Comparison of ENCODE assay signal across 9 cellular contexts in the genomic region with DNA sequence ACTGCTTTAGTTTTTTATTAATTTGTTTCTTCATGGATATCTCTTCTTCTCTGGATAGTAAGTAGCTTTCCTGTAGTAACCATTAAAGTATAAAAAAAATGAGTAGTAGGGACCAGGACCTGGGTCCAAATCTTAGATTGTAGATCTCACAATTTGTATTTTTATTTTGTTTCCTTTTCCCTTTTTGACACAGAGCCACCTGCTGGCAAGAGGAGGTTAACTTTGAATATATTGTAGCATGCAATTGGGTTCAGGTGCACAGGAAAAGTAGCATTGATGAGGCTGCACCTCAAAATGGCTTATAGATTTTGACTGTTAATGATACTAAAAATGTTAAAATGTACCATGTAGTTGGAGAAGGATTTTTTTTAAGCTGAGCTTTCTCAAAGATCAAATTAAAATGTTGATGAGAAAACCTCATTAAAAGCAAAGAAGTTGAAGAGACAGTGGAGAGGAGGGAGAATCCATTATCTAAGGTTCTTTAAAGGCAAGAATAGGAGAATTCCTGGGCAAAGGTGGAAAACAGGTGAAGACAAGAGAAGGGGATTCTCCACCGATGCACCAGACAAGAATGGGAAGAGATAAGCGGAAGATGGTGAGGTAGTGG. TPM values are rescaled to one million over a fixed set of nuclear protein-coding genes. Genes with fewer than 3 reads are reported as not detected.
A peak's percentile ranks its signal among the peaks of the same experiment; 100 is the strongest.
DNase-seq lines count a peak whose midpoint lies in the region; ATAC-seq and TF ChIP-seq lines count a peak whose summit lies in the region.
"Had no signal": no experiment of that assay in that cellular context is flagged by ENCODE, and none has a peak within 500 bp of the region (broad histone marks: within the 10 kb centered on the region; RNA-seq: fewer than 3 reads in every experiment).

No MANE protein-coding gene starts in this region.

- H3K4me1 ChIP-seq in HAP-1 (no peaks in the 10 kb centered on the region), right lobe of liver (peaks cover 0 to 12% (median 0%) of the 10 kb centered on the region in 4 donors)

- no peak for TF ChIP-seq POLR2A in right lobe of liver (IDR thresholded peaks at IDR 0.05)

- H3K4me3 ChIP-seq in HAP-1 (no peak overlapping the region), right lobe of liver (no peak overlapping the region)

- ATAC-seq in right lobe of liver (peak; percentile 49 to 73 (median 66)), HG03039 (IDR thresholded peaks at IDR 0.05; ENCODE audit: unreplicated experiment) (no peak)

- peak; percentile 45 to 66 (median 58) for TF ChIP-seq CTCF in right lobe of liver (IDR thresholded peaks at IDR 0.05)

- H3K27me3 ChIP-seq in HAP-1 (ENCODE audit: low read depth) (peaks cover 5% of the 10 kb centered on the region), right lobe of liver (no peaks in the 10 kb centered on the region)

- H3K36me3 ChIP-seq in HAP-1 (replicated peaks) (no peaks in the 10 kb centered on the region), right lobe of liver (no peaks in the 10 kb centered on the region)

- in situ Hi-C loops in HAP-1 (cut with MboI; ENCODE audit: low sequenced_read_pairs) = loop anchor here (10.0 kb wide), 1 partner anchor 86 kb away; no protein-coding TSS in a partner anchor

- DNase-seq in DMS 273 (lab: John Stamatoyannopoulos, UW; ENCODE audit: unreplicated experiment) (peak; percentile 45), DMS 273 treated with DMSO at 0.1 percent for 48 hours (lab: John Stamatoyannopoulos, UW) (no peak), HAP-1 (ENCODE audit: low spot score in 2 of 2) (peak; percentile 17 to 33), right lobe of liver (no peak), T-helper 9 cell (no peak), inferior parietal cortex (ENCODE audit: extremely low spot score) (no peak)
- peak; percentile 12 for DNase-seq in activated naive CD4-positive, alpha-beta T cell treated with anti-CD3 and anti-CD28 coated beads, Interleukin-2, amount 50 U/mL, for 16 hours

- intact Hi-C loops in right lobe of liver (cut with DNase I) = loop anchor here in 1 of 2 donors (10.0 kb wide), 1 partner anchor 86 kb away; no protein-coding TSS in a partner anchor

- H3K27ac ChIP-seq in right lobe of liver = no peak overlapping the region

- no peaks in the 10 kb centered on the region for H3K9me3 ChIP-seq in HAP-1
- H3K9me3 ChIP-seq in right lobe of liver = no peaks in the 10 kb centered on the region

- 68% methylated on average over 2 of the region's 2 CpGs for WGBS in right lobe of liver (ENCODE audit: insufficient coverage, low coverage, low lambda C conversion rate, missing lambda C conversion rate)

RNA-seq across cellular contexts. Expression of gene HPGDS, which starts 48.3 kb away (rescaled TPM):
- total RNA-seq in right lobe of liver = under 1 TPM in 5 of 6 experiments, not detected in 1; 0.16 to 0.98 (median 0.54) TPM
- total RNA-seq: T-helper 1 cell treated with Interleukin-12 subunit alpha and Interleukin-12 subunit beta and Interleukin-4 antibody, amounts not matched to agents 30 ng/mL and 1 ng/mL, for 36 hours had no signal

Comparison
In these comparisons a context has a peak if more than half of its experiments do, and no peak if none do; other contexts are left out.
1. DNase-seq: peak in DMS 273 (single experiment), HAP-1 (2 of 2) and activated naive CD4-positive, alpha-beta T cell treated with anti-CD3 and anti-CD28 coated beads, Interleukin-2, amount 50 U/mL, for 16 hours (single experiment); none in DMS 273 treated with DMSO at 0.1 percent for 48 hours (single experiment), right lobe of liver (0 of 3), T-helper 9 cell (single experiment) and inferior parietal cortex (single experiment).